ENCODE assay signal across 15 cellular contexts in genomic region chr3:47301456-47301855, GRCh38. TPM values are rescaled to one million over a fixed set of nuclear protein-coding genes. Genes with fewer than 3 reads are reported as not detected.
DNase-seq lines count a peak whose midpoint lies in the region; ATAC-seq and TF ChIP-seq lines count a peak whose summit lies in the region.
"Had no signal": no experiment of that assay in that cellular context is flagged by ENCODE, and none has a peak within 500 bp of the region (broad histone marks: within the 10 kb centered on the region; RNA-seq: fewer than 3 reads in every experiment).

No MANE protein-coding gene starts in this region.

- H3K4me1 Mint-ChIP-seq in GM23338: peaks cover 11% of the 10 kb centered on the region
- peaks cover 37% of the 10 kb centered on the region for H3K4me1 Mint-ChIP-seq in T-helper 17 cell
- H3K4me1 Mint-ChIP-seq in neural crest cell: peaks cover 11% of the 10 kb centered on the region

- no peak for TF ChIP-seq CTCF in GM23338 (conservative IDR thresholded peaks at IDR 0.05; ENCODE audit: low read depth in 2 of 2)
- no peak for TF ChIP-seq CTCF in neural crest cell (conservative IDR thresholded peaks at IDR 0.05)

- H3K27ac Mint-ChIP-seq in GM23338: no peak overlapping the region
- H3K27ac Mint-ChIP-seq in T-helper 17 cell: peak overlapping the region; percentile 49
- H3K27ac Mint-ChIP-seq in neural crest cell (ENCODE audit: unreplicated experiment): peak overlapping the region; percentile 84
- H3K27ac Mint-ChIP-seq: CD4-positive, alpha-beta memory T cell; IgD-negative memory B cell had no signal

- no peaks in the 10 kb centered on the region for H3F3A ChIP-seq in GM23338 (replicated peaks; ENCODE audit: low read depth)

- H3K36me3 Mint-ChIP-seq in GM23338 (ENCODE audit: low read depth) (peaks cover 20% of the 10 kb centered on the region), T-helper 17 cell (ENCODE audit: low read depth) (peaks cover 4% of the 10 kb centered on the region), neural crest cell (ENCODE audit: low read depth) (peaks cover 19% of the 10 kb centered on the region)

- no peak overlapping the region for H2AFZ ChIP-seq in GM23338

- no peak overlapping the region for H3K4me3 Mint-ChIP-seq in GM23338
- no peak overlapping the region for H3K4me3 Mint-ChIP-seq in T-helper 17 cell
- H3K4me3 Mint-ChIP-seq in neural crest cell: no peak overlapping the region
- H3K4me3 Mint-ChIP-seq: CD14-positive monocyte; CD4-positive, alpha-beta memory T cell; IgD-negative memory B cell had no signal

- H3K27me3 ChIP-seq in GM23338 (ENCODE audit: insufficient read depth): no peaks in the 10 kb centered on the region
- H3K27me3 ChIP-seq: BLaER1 had no signal

- H3K4me3 ChIP-seq in GM23338: no peak overlapping the region
- H3K4me3 ChIP-seq: BLaER1 had no signal

- H4K20me1 ChIP-seq in GM23338 (replicated peaks; ENCODE audit: insufficient read depth): peaks cover 14% of the 10 kb centered on the region

- 0 out of 2 replicates have a peak, but pooled peaks cover 4% of the 10 kb centered on the region for H3K36me3 ChIP-seq in GM23338 (ENCODE audit: insufficient read depth)

- DNase-seq in GM23338 (ENCODE audit: low spot score) (no peak), T-helper 17 cell (no peak), dermis blood vessel endothelial cell (peak; percentile 18), neural crest cell (ENCODE audit: low read depth, low spot score) (no peak), retina (no peak)
- no peak for DNase-seq in activated T-cell treated with anti-CD3 and anti-CD28 coated beads, Interleukin-2, amount 50 U/mL, for 48 hours
- DNase-seq: CD4-positive, alpha-beta memory T cell; DMS153; DMS79; GDM1; GOT3; H7 had no signal

- H3K27me3 Mint-ChIP-seq in GM23338 (ENCODE audit: insufficient read depth, low read depth, poor library complexity): no peaks in the 10 kb centered on the region
- H3K27me3 Mint-ChIP-seq in T-helper 17 cell: no peaks in the 10 kb centered on the region
- no peaks in the 10 kb centered on the region for H3K27me3 Mint-ChIP-seq in neural crest cell (ENCODE audit: low read depth)
- H3K27me3 Mint-ChIP-seq: CD4-positive, alpha-beta memory T cell had no signal

- H3K4me1 ChIP-seq in GM23338 (ENCODE audit: insufficient read depth): peaks cover 3% of the 10 kb centered on the region; the same call in 1 of the 2 replicates

- H3K9me3 Mint-ChIP-seq in GM23338: no peaks in the 10 kb centered on the region; the same call in 2 of the 3 replicates
- H3K9me3 Mint-ChIP-seq in neural crest cell: no peaks in the 10 kb centered on the region
- H3K9me3 Mint-ChIP-seq: CD14-positive monocyte, IgD-negative memory B cell had no signal

- ATAC-seq in GM23338 (peak; percentile 26; the same call in 2 of the 3 replicates), T-helper 17 cell (no peak)

- peaks cover 55% of the 10 kb centered on the region for H3K79me2 ChIP-seq in GM23338 (replicated peaks; ENCODE audit: insufficient read depth)

- no peak overlapping the region for H3K27ac ChIP-seq in GM23338 (ENCODE audit: low read depth)
- H3K27ac ChIP-seq: BLaER1 had no signal

- H3K9me2 ChIP-seq in GM23338 (ENCODE audit: insufficient read depth): no peaks in the 10 kb centered on the region

- H3K9me3 ChIP-seq in T-helper 17 cell (ENCODE audit: control insufficient read depth, low read length, poor library complexity, severe bottlenecking): no peaks in the 10 kb centered on the region
- H3K9me3 ChIP-seq: BLaER1 had no signal

- no peak overlapping the region for H3K4me2 ChIP-seq in GM23338
- H3K4me2 ChIP-seq: BLaER1 had no signal

TF ChIP-seq in GM23338, 12 proteins besides CTCF, POLR2A, EP300 and RAD21 (continues in another document):
- TF ChIP-seq ZNF331 (CRISPR knock-in tag; IDR thresholded peaks at IDR 0.05; ENCODE audit: low read depth): no peak
- no peak for TF ChIP-seq POLR2AphosphoS5 (IDR thresholded peaks at IDR 0.05; ENCODE audit: low read depth)
- no peak for TF ChIP-seq REST (IDR thresholded peaks at IDR 0.05; ENCODE audit: unreplicated experiment)
- TF ChIP-seq CREB1 (CRISPR knock-in tag; IDR thresholded peaks at IDR 0.05; ENCODE audit: low read depth): no peak
- TF ChIP-seq EZH2 (IDR thresholded peaks at IDR 0.05; ENCODE audit: low read depth, unreplicated experiment): no peak

RNA-seq across cellular contexts. Expression of gene KLHL18, which starts 18.7 kb away (rescaled TPM):
- total RNA-seq in GM23338 (2014; rRNA removed; shearing (Covaris generic)): 16.8 and 18.1 TPM in 2 replicates
- 11.3 and 13.9 TPM in 2 replicates for polyA plus RNA-seq in GM23338 (2016; fragmentation: Nextera tagmentation; extraction: Ambion mirVana)
- total RNA-seq in T-helper 17 cell (10 to 100 TPM; 47.0 to 50.8 TPM), dermis blood vessel endothelial cell (31.1 and 40.2 TPM in 2 replicates), neural crest cell (36.1 and 39.1 TPM in 2 replicates)

RNA-seq across cellular contexts. Expression of gene KIF9, which starts 18.9 kb away (rescaled TPM):
- total RNA-seq in GM23338 (2014; rRNA removed; shearing (Covaris generic)): 4.1 and 14.0 TPM in 2 replicates
- polyA plus RNA-seq in GM23338 (2016; fragmentation: Nextera tagmentation; extraction: Ambion mirVana): 10.3 and 12.6 TPM in 2 replicates
- total RNA-seq in T-helper 17 cell (10 to 100 TPM; 15.3 to 24.6 TPM), dermis blood vessel endothelial cell (10.0 and 11.2 TPM in 2 replicates), neural crest cell (6.9 and 7.1 TPM in 2 replicates)
